16 cellular contexts compared by ENCODE assay signal in genomic region chr2:107467414-107467813, GRCh38.
"Had no signal": no experiment of that assay in that cellular context is flagged by ENCODE, and none has a peak within 500 bp of the region (broad histone marks: within the 10 kb centered on the region; RNA-seq: fewer than 3 reads in every experiment).

No MANE protein-coding gene starts in this region.

- H3K4me1 ChIP-seq: colonic mucosa, esophagus muscularis mucosa, foreskin keratinocyte, gastroesophageal sphincter, left lung, lower lobe of right lung had no signal

- H3K4me1 Mint-ChIP-seq: mesothelial cell of epicardium had no signal

- H3K27me3 ChIP-seq: colonic mucosa, esophagus muscularis mucosa, foreskin keratinocyte, gastroesophageal sphincter, heart right ventricle, left lung had no signal

- H3K36me3 Mint-ChIP-seq: mesothelial cell of epicardium had no signal

- DNase-seq: colonic mucosa; cortex of kidney; effector CD8-positive, alpha-beta T cell; foreskin keratinocyte; heart right ventricle; hippocampal formation; left cardiac atrium; left lung; left ventricle myocardium superior; lower lobe of right lung; mesenchymal stem cell; mucosa of descending colon had no signal

- H3K27ac ChIP-seq: colonic mucosa, esophagus muscularis mucosa, foreskin keratinocyte, gastroesophageal sphincter, heart right ventricle, left lung, lower lobe of right lung had no signal

- H3K36me3 ChIP-seq: colonic mucosa, esophagus muscularis mucosa, gastroesophageal sphincter, heart right ventricle, left lung, lower lobe of right lung had no signal

- H3K9me3 ChIP-seq: colonic mucosa, esophagus muscularis mucosa, gastroesophageal sphincter, lower lobe of right lung had no signal

- H3K27ac Mint-ChIP-seq: dendritic cell treated with granulocyte-macrophage colony-stimulating factor and Interleukin-4, amounts not matched to agents 40 ng/mL and 50 ng/mL, for 4 days; mesothelial cell of epicardium had no signal

- H3K27me3 Mint-ChIP-seq: dendritic cell treated with granulocyte-macrophage colony-stimulating factor and Interleukin-4, amounts not matched to agents 40 ng/mL and 50 ng/mL, for 4 days had no signal

- H3K4me3 ChIP-seq: colonic mucosa, esophagus muscularis mucosa, gastroesophageal sphincter, heart right ventricle, left lung, lower lobe of right lung, mucosa of descending colon had no signal

- H3K4me3 Mint-ChIP-seq: dendritic cell treated with granulocyte-macrophage colony-stimulating factor and Interleukin-4, amounts not matched to agents 40 ng/mL and 50 ng/mL, for 4 days; mesothelial cell of epicardium had no signal

- ATAC-seq: foreskin keratinocyte, gastroesophageal sphincter, heart right ventricle, left lung, left ventricle myocardium superior, lower lobe of right lung, mucosa of descending colon had no signal
